Comparison of ENCODE assay signal across 13 cellular contexts in the genomic region with DNA sequence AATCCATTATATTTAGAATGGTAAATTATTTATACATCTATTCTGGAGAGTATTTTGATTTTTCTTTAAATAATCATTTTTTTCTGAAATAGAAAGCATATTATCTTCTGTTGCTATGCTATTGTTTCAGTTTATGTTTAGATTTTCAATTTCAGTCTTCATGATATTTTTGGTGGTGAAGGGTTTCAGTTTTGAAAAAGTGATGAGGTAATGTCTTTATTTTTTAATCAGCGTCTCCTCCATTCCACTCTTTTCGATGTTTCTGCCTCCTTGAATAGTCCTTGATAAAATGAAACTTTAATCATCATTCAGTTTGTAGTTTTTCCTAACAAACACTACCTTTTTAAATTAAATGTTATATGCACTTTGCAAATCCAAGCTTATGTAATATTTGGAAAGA.
DNase-seq lines count a peak whose midpoint lies in the region; ATAC-seq and TF ChIP-seq lines count a peak whose summit lies in the region.
"Had no signal": no experiment of that assay in that cellular context is flagged by ENCODE, and none has a peak within 500 bp of the region (broad histone marks: within the 10 kb centered on the region; RNA-seq: fewer than 3 reads in every experiment).

No MANE protein-coding gene starts in this region.

- intact Hi-C loops in dorsolateral prefrontal cortex (cut with DNase I): no loop called here
- intact Hi-C loops in vagina (cut with DNase I): loop anchor here (10.0 kb wide), 1 partner anchor 707 kb away; no protein-coding TSS in a partner anchor

- peak overlapping the region in 3 of 59 donors; percentile 6 to 44 (median 30) for H3K27ac ChIP-seq in dorsolateral prefrontal cortex
- H3K27ac ChIP-seq in vagina: no peak overlapping the region
- H3K27ac ChIP-seq: gastroesophageal sphincter had no signal

- no peak for TF ChIP-seq POLR2A in vagina (IDR thresholded peaks at IDR 0.05)

- H3K4me1 ChIP-seq in vagina: no peaks in the 10 kb centered on the region
- H3K4me1 ChIP-seq: gastroesophageal sphincter had no signal

- no peak for TF ChIP-seq CTCF in dorsolateral prefrontal cortex (IDR thresholded peaks at IDR 0.05 in 54 of 56, conservative IDR thresholded peaks at IDR 0.05 in 2 of 56; ENCODE audit: low read depth in 1 of 56, partially characterized antibody in 56 of 56)
- TF ChIP-seq CTCF in vagina (IDR thresholded peaks at IDR 0.05): no peak

- no peaks in the 10 kb centered on the region for H3K27me3 ChIP-seq in dorsolateral prefrontal cortex
- H3K27me3 ChIP-seq in vagina: no peaks in the 10 kb centered on the region
- H3K27me3 ChIP-seq: gastroesophageal sphincter had no signal

- H3K4me3 ChIP-seq in dorsolateral prefrontal cortex: peak overlapping the region in 41 of 59 donors; percentile 0 to 57 (median 23)
- no peak overlapping the region for H3K4me3 ChIP-seq in vagina
- H3K4me3 ChIP-seq: gastroesophageal sphincter had no signal

- H3K36me3 ChIP-seq in vagina: no peaks in the 10 kb centered on the region
- H3K36me3 ChIP-seq: gastroesophageal sphincter had no signal

- ATAC-seq in GM19023 (IDR thresholded peaks at IDR 0.05; ENCODE audit: unreplicated experiment) (peak; percentile 63), GM21723 (IDR thresholded peaks at IDR 0.05; ENCODE audit: unreplicated experiment) (peak; percentile 94), HG03108 (IDR thresholded peaks at IDR 0.05; ENCODE audit: unreplicated experiment) (peak; percentile 91)
- ATAC-seq: gastroesophageal sphincter, left lobe of liver had no signal

- no peak for DNase-seq in dorsolateral prefrontal cortex
- no peak for DNase-seq in KG1 (lab: John Stamatoyannopoulos, UW)
- DNase-seq in A172 (ENCODE audit: low spot score): no peak
- no peak for DNase-seq in vagina (ENCODE audit: extremely low spot score in 2 of 2)
- DNase-seq: DMS 273 treated with DMSO at 0.1 percent for 48 hours; NCI-H2171 treated with DMSO at 0.1 percent for 48 hours; occipital lobe; stimulated activated naive CD4-positive, alpha-beta T cell treated with Interleukin-2 at 50 U/mL for 16 hours had no signal

- H3K9me3 ChIP-seq in vagina: no peaks in the 10 kb centered on the region
- H3K9me3 ChIP-seq: gastroesophageal sphincter had no signal

Comparison
In these comparisons a context has a peak if more than half of its experiments do, and no peak if none do; other contexts are left out.
1. H3K4me3 ChIP-seq: peak in dorsolateral prefrontal cortex (41 of 59); none in vagina (0 of 2).
2. Peak in every context shown above with its lines, with median percentiles within 50 percentile points of each other: ATAC-seq.